In genomic region chr6:20403080-20403765, GRCh38 we compare ENCODE assay signal across 1 cellular context.
TF ChIP-seq lines count a peak whose summit lies in the region.

No MANE protein-coding gene starts in this region.

TF ChIP-seq in HepG2, 621 proteins besides CTCF, POLR2A, EP300 and RAD21 (continued from another document and continues in another):
- no peak for TF ChIP-seq HMGXB3 (CRISPR knock-in tag; IDR thresholded peaks at IDR 0.05; ENCODE audit: borderline replicate concordance)
- no peak for TF ChIP-seq RBAK (CRISPR knock-in tag; IDR thresholded peaks at IDR 0.05)
- no peak for TF ChIP-seq ZNF770 (CRISPR knock-in tag; IDR thresholded peaks at IDR 0.05)
- TF ChIP-seq HNF4G (IDR thresholded peaks at IDR 0.05; ENCODE audit: borderline replicate concordance, low read depth, low read length) = no peak
- no peak for TF ChIP-seq HNF4G (CRISPR knock-in tag; IDR thresholded peaks at IDR 0.05; ENCODE audit: borderline replicate concordance, low read depth)
- TF ChIP-seq RAD51 (IDR thresholded peaks at IDR 0.05; ENCODE audit: borderline replicate concordance) = no peak
- no peak for TF ChIP-seq ZNF263 (CRISPR knock-in tag; IDR thresholded peaks at IDR 0.05)
- peak; percentile 20; the same call in 1 of the 2 replicates for TF ChIP-seq ZNF563 (CRISPR knock-in tag; IDR thresholded peaks at IDR 0.05)
- TF ChIP-seq ZSCAN29 (CRISPR knock-in tag; conservative IDR thresholded peaks at IDR 0.05) = no peak
- no peak for TF ChIP-seq ZNF713 (CRISPR knock-in tag; IDR thresholded peaks at IDR 0.05)
- TF ChIP-seq, protein P1, sequence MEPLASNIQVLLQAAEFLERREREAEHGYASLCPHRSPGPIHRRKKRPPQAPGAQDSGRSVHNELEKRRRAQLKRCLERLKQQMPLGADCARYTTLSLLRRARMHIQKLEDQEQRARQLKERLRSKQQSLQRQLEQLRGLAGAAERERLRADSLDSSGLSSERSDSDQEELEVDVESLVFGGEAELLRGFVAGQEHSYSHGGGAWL (CRISPR knock-in tag; IDR thresholded peaks at IDR 0.05) = peak; percentile 86
- TF ChIP-seq ZNF383 (CRISPR knock-in tag; IDR thresholded peaks at IDR 0.05; ENCODE audit: borderline replicate concordance) = no peak
- TF ChIP-seq ZMYM3 (CRISPR knock-in tag; IDR thresholded peaks at IDR 0.05) = no peak
- TF ChIP-seq ZNF251 (CRISPR knock-in tag; IDR thresholded peaks at IDR 0.05) = no peak
- no peak for TF ChIP-seq ATM (IDR thresholded peaks at IDR 0.05; ENCODE audit: borderline replicate concordance)
- TF ChIP-seq NCOA1 (CRISPR knock-in tag; IDR thresholded peaks at IDR 0.05) = no peak
- TF ChIP-seq SNAI1 (CRISPR knock-in tag; IDR thresholded peaks at IDR 0.05; ENCODE audit: borderline replicate concordance) = no peak
- no peak for TF ChIP-seq IRX3 (CRISPR knock-in tag; IDR thresholded peaks at IDR 0.05; ENCODE audit: borderline replicate concordance, low read depth)
- TF ChIP-seq KAT7 (CRISPR knock-in tag; IDR thresholded peaks at IDR 0.05; ENCODE audit: borderline replicate concordance) = no peak; the same call in 1 of the 2 replicates
- peak; percentile 57; the same call in 1 of the 2 replicates for TF ChIP-seq CENPT (CRISPR knock-in tag; IDR thresholded peaks at IDR 0.05; ENCODE audit: low read depth)
- TF ChIP-seq GLI4 (CRISPR knock-in tag; IDR thresholded peaks at IDR 0.05; ENCODE audit: borderline replicate concordance) = no peak
- no peak for TF ChIP-seq LCORL (IDR thresholded peaks at IDR 0.05)
- TF ChIP-seq LCORL (CRISPR knock-in tag; IDR thresholded peaks at IDR 0.05) = peak; percentile 87
- TF ChIP-seq YEATS2 (CRISPR knock-in tag; IDR thresholded peaks at IDR 0.05; ENCODE audit: borderline replicate concordance) = peak; percentile 73
- TF ChIP-seq KDM2A (CRISPR knock-in tag; IDR thresholded peaks at IDR 0.05; ENCODE audit: borderline replicate concordance, low read depth) = peak; percentile 89
- TF ChIP-seq SETDB1 (CRISPR knock-in tag; IDR thresholded peaks at IDR 0.05; ENCODE audit: borderline replicate concordance) = no peak
- no peak for TF ChIP-seq SATB2 (CRISPR knock-in tag; IDR thresholded peaks at IDR 0.05)
- peak; percentile 77; the same call in 1 of the 2 replicates for TF ChIP-seq ZHX1 (CRISPR knock-in tag; IDR thresholded peaks at IDR 0.05; ENCODE audit: low read depth)
- no peak for TF ChIP-seq PCBP1 (IDR thresholded peaks at IDR 0.05; ENCODE audit: borderline replicate concordance, low read depth, low read length)
- TF ChIP-seq SP5 (CRISPR knock-in tag; IDR thresholded peaks at IDR 0.05; ENCODE audit: borderline replicate concordance, low read depth) = peak; percentile 96
- TF ChIP-seq ATRX (CRISPR knock-in tag; IDR thresholded peaks at IDR 0.05; ENCODE audit: borderline replicate concordance) = no peak
- no peak for TF ChIP-seq SMC3 (IDR thresholded peaks at IDR 0.05; ENCODE audit: low read length)
- TF ChIP-seq ZFAT (CRISPR knock-in tag; conservative IDR thresholded peaks at IDR 0.05) = no peak
- TF ChIP-seq NFYB (CRISPR knock-in tag; IDR thresholded peaks at IDR 0.05) = peak; percentile 39; the same call in 1 of the 2 replicates
- TF ChIP-seq THAP11 (CRISPR knock-in tag; IDR thresholded peaks at IDR 0.05) = peak; percentile 61
- TF ChIP-seq KAT8 (CRISPR knock-in tag; IDR thresholded peaks at IDR 0.05) = peak; percentile 63; the same call in 1 of the 2 replicates
- no peak for TF ChIP-seq E2F1 (CRISPR knock-in tag; IDR thresholded peaks at IDR 0.05)
- no peak; the same call in 1 of the 2 replicates for TF ChIP-seq ZNF543 (CRISPR knock-in tag; IDR thresholded peaks at IDR 0.05)
- no peak; the same call in 1 of the 2 replicates for TF ChIP-seq ZNF367 (CRISPR knock-in tag; IDR thresholded peaks at IDR 0.05; ENCODE audit: borderline replicate concordance)
- TF ChIP-seq STAG1 (CRISPR knock-in tag; IDR thresholded peaks at IDR 0.05) = no peak
- no peak for TF ChIP-seq ZNF264 (CRISPR knock-in tag; IDR thresholded peaks at IDR 0.05)
- no peak for TF ChIP-seq ZSCAN30 (CRISPR knock-in tag; IDR thresholded peaks at IDR 0.05)
- no peak for TF ChIP-seq KDM5A (IDR thresholded peaks at IDR 0.05; ENCODE audit: borderline replicate concordance, low read length)
- TF ChIP-seq RBFOX2 (IDR thresholded peaks at IDR 0.05; ENCODE audit: low read depth, low read length) = no peak; the same call in 1 of the 2 replicates
- TF ChIP-seq ATF3 (CRISPR knock-in tag; IDR thresholded peaks at IDR 0.05) = peak; percentile 39; the same call in 1 of the 2 replicates
- 0 out of 2 replicates have a peak, but pooled peaks have one; percentile 16 for TF ChIP-seq SAFB2 (CRISPR knock-in tag; IDR thresholded peaks at IDR 0.05; ENCODE audit: borderline replicate concordance, low read depth)
- peak; percentile 87 for TF ChIP-seq ARNTL (CRISPR knock-in tag; IDR thresholded peaks at IDR 0.05)
- TF ChIP-seq, protein P2, sequence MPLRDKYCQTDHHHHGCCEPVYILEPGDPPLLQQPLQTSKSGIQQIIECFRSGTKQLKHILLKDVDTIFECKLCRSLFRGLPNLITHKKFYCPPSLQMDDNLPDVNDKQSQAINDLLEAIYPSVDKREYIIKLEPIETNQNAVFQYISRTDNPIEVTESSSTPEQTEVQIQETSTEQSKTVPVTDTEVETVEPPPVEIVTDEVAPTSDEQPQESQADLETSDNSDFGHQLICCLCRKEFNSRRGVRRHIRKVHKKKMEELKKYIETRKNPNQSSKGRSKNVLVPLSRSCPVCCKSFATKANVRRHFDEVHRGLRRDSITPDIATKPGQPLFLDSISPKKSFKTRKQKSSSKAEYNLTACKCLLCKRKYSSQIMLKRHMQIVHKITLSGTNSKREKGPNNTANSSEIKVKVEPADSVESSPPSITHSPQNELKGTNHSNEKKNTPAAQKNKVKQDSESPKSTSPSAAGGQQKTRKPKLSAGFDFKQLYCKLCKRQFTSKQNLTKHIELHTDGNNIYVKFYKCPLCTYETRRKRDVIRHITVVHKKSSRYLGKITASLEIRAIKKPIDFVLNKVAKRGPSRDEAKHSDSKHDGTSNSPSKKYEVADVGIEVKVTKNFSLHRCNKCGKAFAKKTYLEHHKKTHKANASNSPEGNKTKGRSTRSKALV (CRISPR knock-in tag; IDR thresholded peaks at IDR 0.05) = no peak
- TF ChIP-seq ZNF326 (CRISPR knock-in tag; IDR thresholded peaks at IDR 0.05; ENCODE audit: borderline replicate concordance) = no peak
- TF ChIP-seq MXI1 (IDR thresholded peaks at IDR 0.05; ENCODE audit: borderline replicate concordance, low read depth, low read length) = peak; percentile 81; the same call in 1 of the 3 replicates
- no peak for TF ChIP-seq BCL3 (CRISPR knock-in tag; IDR thresholded peaks at IDR 0.05)
- no peak for TF ChIP-seq KLF13 (CRISPR knock-in tag; IDR thresholded peaks at IDR 0.05)
- TF ChIP-seq SOX6 (IDR thresholded peaks at IDR 0.05) = no peak
- TF ChIP-seq SOX6 (CRISPR knock-in tag; IDR thresholded peaks at IDR 0.05) = peak; percentile 26; the same call in 1 of the 2 replicates
- TF ChIP-seq ISX (CRISPR knock-in tag; conservative IDR thresholded peaks at IDR 0.05) = no peak
